ENCODE assay signal across 14 cellular contexts in genomic region chr2:53424902-53425301, GRCh38.
A peak's percentile ranks its signal among the peaks of the same experiment; 100 is the strongest.
DNase-seq lines count a peak whose midpoint lies in the region; ATAC-seq, FAIRE-seq and TF ChIP-seq lines count a peak whose summit lies in the region.
"Had no signal": no experiment of that assay in that cellular context is flagged by ENCODE, and none has a peak within 500 bp of the region (broad histone marks: within the 10 kb centered on the region; RNA-seq: fewer than 3 reads in every experiment).

No MANE protein-coding gene starts in this region.

- intact Hi-C loops in activated T-helper 1 cell treated with anti-CD3 and anti-CD28 coated beads, Interleukin-12 subunit alpha, Interleukin-12 subunit beta, Interleukin-2, Interleukin-4 antibody, amounts not matched to agents 30 ng/mL and 10 ng/mL and 1 ng/mL, durations not matched to agents 14 hours and 24 hours and 36 hours (cut with micrococcal nuclease): no loop called here
- intact Hi-C loops in natural killer cell (cut with micrococcal nuclease): no loop called here

- FAIRE-seq in GM12891 (lab: Jason Lieb, UNC): no peak
- FAIRE-seq: H54 had no signal

- TF ChIP-seq POLR2A in GM12891 (IDR thresholded peaks at IDR 0.05; ENCODE audit: low read depth, low read length): no peak

- H3K9me3 Mint-ChIP-seq in activated T-helper 1 cell treated with anti-CD3 and anti-CD28 coated beads, Interleukin-12 subunit alpha, Interleukin-12 subunit beta, Interleukin-2, Interleukin-4 antibody, amounts not matched to agents 30 ng/mL and 10 ng/mL and 1 ng/mL, durations not matched to agents 14 hours and 24 hours and 36 hours: no peaks in the 10 kb centered on the region
- peaks cover 6 to 10% of the 10 kb centered on the region in 2 donors for H3K9me3 Mint-ChIP-seq in natural killer cell
- H3K9me3 Mint-ChIP-seq: stimulated activated effector memory CD8-positive, alpha-beta T cell treated with anti-CD3 and anti-CD28 coated beads, Interleukin-12 subunit alpha, Interleukin-12 subunit beta, amount 100 ng/mL, for 72 hours; T-helper 1 cell treated with Interleukin-12 subunit alpha and Interleukin-12 subunit beta and Interleukin-4 antibody, amounts not matched to agents 30 μg/mL and 1 μg/mL, for 36 hours had no signal

- H3K4me1 Mint-ChIP-seq in activated T-helper 1 cell treated with anti-CD3 and anti-CD28 coated beads, Interleukin-12 subunit alpha, Interleukin-12 subunit beta, Interleukin-2, Interleukin-4 antibody, amounts not matched to agents 30 ng/mL and 10 ng/mL and 1 ng/mL, durations not matched to agents 14 hours and 24 hours and 36 hours (ENCODE audit: low read depth): no peaks in the 10 kb centered on the region
- no peaks in the 10 kb centered on the region for H3K4me1 Mint-ChIP-seq in natural killer cell

- no peak for TF ChIP-seq CTCF in natural killer cell (IDR thresholded peaks at IDR 0.05)

- ATAC-seq in GM19463 (IDR thresholded peaks at IDR 0.05; ENCODE audit: unreplicated experiment) (peak; percentile 79), HG02852 (IDR thresholded peaks at IDR 0.05; ENCODE audit: unreplicated experiment) (peak; percentile 60), HG03442 (IDR thresholded peaks at IDR 0.05; ENCODE audit: unreplicated experiment) (peak; percentile 68), natural killer cell (no peak)
- ATAC-seq: stimulated activated effector memory CD8-positive, alpha-beta T cell treated with anti-CD3 and anti-CD28 coated beads, Interleukin-12 subunit alpha, Interleukin-12 subunit beta, amount 100 ng/mL, for 72 hours had no signal

- no peaks in the 10 kb centered on the region for H3K36me3 Mint-ChIP-seq in activated T-helper 1 cell treated with anti-CD3 and anti-CD28 coated beads, Interleukin-12 subunit alpha, Interleukin-12 subunit beta, Interleukin-2, Interleukin-4 antibody, amounts not matched to agents 30 ng/mL and 10 ng/mL and 1 ng/mL, durations not matched to agents 14 hours and 24 hours and 36 hours (ENCODE audit: low read depth)
- H3K36me3 Mint-ChIP-seq in natural killer cell: no peaks in the 10 kb centered on the region
- H3K36me3 Mint-ChIP-seq: stimulated activated effector memory CD8-positive, alpha-beta T cell treated with anti-CD3 and anti-CD28 coated beads, Interleukin-12 subunit alpha, Interleukin-12 subunit beta, amount 100 ng/mL, for 72 hours had no signal

- no peak for DNase-seq in GM12891 (ENCODE audit: insufficient read length, low spot score)
- DNase-seq in activated T-helper 1 cell treated with anti-CD3 and anti-CD28 coated beads, Interleukin-12 subunit alpha, Interleukin-12 subunit beta, Interleukin-2, Interleukin-4 antibody, amounts not matched to agents 30 ng/mL and 10 ng/mL and 1 ng/mL, durations not matched to agents 14 hours and 24 hours and 36 hours (ENCODE audit: low spot score): no peak
- no peak for DNase-seq in putamen (ENCODE audit: low spot score)
- no peak for DNase-seq in natural killer cell
- DNase-seq in NCI-H2107 treated with DMSO at 0.1 percent for 48 hours (lab: John Stamatoyannopoulos, UW; ENCODE audit: unreplicated experiment): no peak
- DNase-seq: ACHN, activated gamma-delta T cell, DMS 273 treated with DMSO at 0.1 percent for 48 hours had no signal

- no peak overlapping the region for H3K27ac Mint-ChIP-seq in activated T-helper 1 cell treated with anti-CD3 and anti-CD28 coated beads, Interleukin-12 subunit alpha, Interleukin-12 subunit beta, Interleukin-2, Interleukin-4 antibody, amounts not matched to agents 30 ng/mL and 10 ng/mL and 1 ng/mL, durations not matched to agents 14 hours and 24 hours and 36 hours
- H3K27ac Mint-ChIP-seq in natural killer cell: no peak overlapping the region
- H3K27ac Mint-ChIP-seq: stimulated activated effector memory CD8-positive, alpha-beta T cell treated with anti-CD3 and anti-CD28 coated beads, Interleukin-12 subunit alpha, Interleukin-12 subunit beta, amount 100 ng/mL, for 72 hours; T-helper 1 cell treated with Interleukin-12 subunit alpha and Interleukin-12 subunit beta and Interleukin-4 antibody, amounts not matched to agents 30 μg/mL and 1 μg/mL, for 36 hours had no signal

- H3K27me3 Mint-ChIP-seq in activated T-helper 1 cell treated with anti-CD3 and anti-CD28 coated beads, Interleukin-12 subunit alpha, Interleukin-12 subunit beta, Interleukin-2, Interleukin-4 antibody, amounts not matched to agents 30 ng/mL and 10 ng/mL and 1 ng/mL, durations not matched to agents 14 hours and 24 hours and 36 hours (ENCODE audit: insufficient read depth): no peaks in the 10 kb centered on the region
- H3K27me3 Mint-ChIP-seq in natural killer cell (ENCODE audit: low read depth in 2 of 2): no peaks in the 10 kb centered on the region

- no peak overlapping the region for H3K4me3 Mint-ChIP-seq in activated T-helper 1 cell treated with anti-CD3 and anti-CD28 coated beads, Interleukin-12 subunit alpha, Interleukin-12 subunit beta, Interleukin-2, Interleukin-4 antibody, amounts not matched to agents 30 ng/mL and 10 ng/mL and 1 ng/mL, durations not matched to agents 14 hours and 24 hours and 36 hours
- no peak overlapping the region for H3K4me3 Mint-ChIP-seq in natural killer cell
- H3K4me3 Mint-ChIP-seq: stimulated activated effector memory CD8-positive, alpha-beta T cell treated with anti-CD3 and anti-CD28 coated beads, Interleukin-12 subunit alpha, Interleukin-12 subunit beta, amount 100 ng/mL, for 72 hours; T-helper 1 cell treated with Interleukin-12 subunit alpha and Interleukin-12 subunit beta and Interleukin-4 antibody, amounts not matched to agents 30 μg/mL and 1 μg/mL, for 36 hours had no signal

TF ChIP-seq in GM12891, 5 proteins besides CTCF, POLR2A, EP300 and RAD21:
- TF ChIP-seq SPI1 (IDR thresholded peaks at IDR 0.05; ENCODE audit: low read depth, low read length) (peak; percentile 17; the same call in 1 of the 2 replicates), PAX5 (IDR thresholded peaks at IDR 0.05; ENCODE audit: insufficient read depth, low read length, severe bottlenecking) (no peak)

Comparison
In these comparisons a context has a peak if more than half of its experiments do, and no peak if none do; other contexts are left out.
1. ATAC-seq: peak in GM19463 (single experiment), HG02852 (single experiment) and HG03442 (single experiment); none in natural killer cell (0 of 3).